10 cellular contexts compared by ENCODE assay signal in the genomic region with DNA sequence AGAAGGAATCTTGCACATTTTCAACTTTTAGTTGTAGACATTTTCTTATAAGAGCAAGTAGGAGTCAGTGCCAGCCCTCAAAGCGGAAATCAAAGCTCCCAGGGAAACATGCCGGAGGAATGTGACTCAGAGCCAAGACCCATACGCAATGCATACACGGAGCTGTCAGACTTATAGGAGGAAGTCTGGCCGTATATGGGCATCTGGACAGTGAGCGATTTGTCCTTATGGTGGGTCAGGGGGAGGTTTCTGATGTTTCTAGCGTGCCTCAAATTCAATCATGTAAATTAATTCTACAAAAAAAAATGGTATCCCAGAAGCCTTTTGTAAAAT. TPM values are rescaled to one million over a fixed set of nuclear protein-coding genes. Genes with fewer than 3 reads are reported as not detected.
DNase-seq lines count a peak whose midpoint lies in the region; ATAC-seq, FAIRE-seq and TF ChIP-seq lines count a peak whose summit lies in the region.
"Had no signal": no experiment of that assay in that cellular context is flagged by ENCODE, and none has a peak within 500 bp of the region (broad histone marks: within the 10 kb centered on the region; RNA-seq: fewer than 3 reads in every experiment).

No MANE protein-coding gene starts in this region.

- H2BK12ac ChIP-seq in mesenchymal stem cell (ENCODE audit: low read length in 2 of 2), result no peak overlapping the region

- no peak overlapping the region for H2AFZ ChIP-seq in mesenchymal stem cell (ENCODE audit: low read depth, low read length)

- H3K18ac ChIP-seq in mesenchymal stem cell (ENCODE audit: low read depth in 1 of 2, low read length in 2 of 2), result no peak overlapping the region

- no peak overlapping the region for H3K14ac ChIP-seq in mesenchymal stem cell (ENCODE audit: low read length in 2 of 2)

- no peak overlapping the region for H3K4me2 ChIP-seq in mesenchymal stem cell (ENCODE audit: low read length, poor library complexity, severe bottlenecking)

- H3K27ac ChIP-seq in mesenchymal stem cell (ENCODE audit: low read length, poor library complexity, severe bottlenecking), result peak overlapping the region; percentile 97
- H3K27ac ChIP-seq in suprapubic skin, result no peak overlapping the region

- no peaks in the 10 kb centered on the region for H3K79me1 ChIP-seq in mesenchymal stem cell (replicated peaks; ENCODE audit: low read length, poor library complexity, severe bottlenecking)

- DNase-seq in SIG-M5 treated with dmso at 0.1 percent for 504 hours (lab: John Stamatoyannopoulos, UW; ENCODE audit: unreplicated experiment), result peak; percentile 36
- no peak for DNase-seq in SIG-M5 (lab: John Stamatoyannopoulos, UW)
- peak; percentile 100 for DNase-seq in choroid plexus epithelial cell (ENCODE audit: low read depth)
- peak; percentile 95 for DNase-seq in mesenchymal stem cell
- DNase-seq in urothelium cell line (ENCODE audit: low spot score), result peak; percentile 75
- no peak for DNase-seq in suprapubic skin (ENCODE audit: low spot score in 2 of 2)
- DNase-seq in frontal cortex (ENCODE audit: low spot score in 2 of 2), result no peak
- DNase-seq: NCI-H1930 had no signal

- WGBS in mesenchymal stem cell, result 4% methylated on average over 4 of the region's 7 CpGs
- 46% methylated on average over 7 of the region's 7 CpGs for WGBS in suprapubic skin

- H4K91ac ChIP-seq in mesenchymal stem cell (ENCODE audit: low read length), result no peak overlapping the region

- H3K4me3 ChIP-seq in choroid plexus epithelial cell (ENCODE audit: low read depth, low read length), result no peak overlapping the region
- no peak overlapping the region for H3K4me3 ChIP-seq in mesenchymal stem cell (ENCODE audit: insufficient read depth in 1 of 2, low read depth in 1 of 2, low read length in 2 of 2)
- H3K4me3 ChIP-seq in suprapubic skin, result no peak overlapping the region

- H3K4ac ChIP-seq in mesenchymal stem cell (ENCODE audit: low read depth in 1 of 2, low read length in 2 of 2), result no peak overlapping the region

- H2BK120ac ChIP-seq in mesenchymal stem cell (ENCODE audit: low read depth, low read length), result no peak overlapping the region

- H2AK5ac ChIP-seq in mesenchymal stem cell (ENCODE audit: low read length, severe bottlenecking), result no peak overlapping the region

- H3K9me3 ChIP-seq in mesenchymal stem cell (ENCODE audit: control insufficient read depth, low read length) (no peaks in the 10 kb centered on the region), suprapubic skin (no peaks in the 10 kb centered on the region)

- H3K36me3 ChIP-seq in mesenchymal stem cell (ENCODE audit: control insufficient read depth in 1 of 2, insufficient read depth in 2 of 2, low read depth in 1 of 2, low read length in 2 of 2), result peaks cover 0 to 11% of the 10 kb centered on the region in 2 experiments
- no peaks in the 10 kb centered on the region for H3K36me3 ChIP-seq in suprapubic skin

- no peak overlapping the region for H2BK15ac ChIP-seq in mesenchymal stem cell (ENCODE audit: low read depth, poor library complexity, severe bottlenecking)

- peak overlapping the region; percentile 13 for H3K9ac ChIP-seq in mesenchymal stem cell (ENCODE audit: low read length)

- H3K27me3 ChIP-seq in mesenchymal stem cell (ENCODE audit: control insufficient read depth in 1 of 2, insufficient read depth in 1 of 2, low read length in 2 of 2) (no peaks in the 10 kb centered on the region), suprapubic skin (no peaks in the 10 kb centered on the region)

- no peak for TF ChIP-seq POLR2A in suprapubic skin (IDR thresholded peaks at IDR 0.05)

- no peak for TF ChIP-seq CTCF in choroid plexus epithelial cell (conservative IDR thresholded peaks at IDR 0.05; ENCODE audit: low read depth, low read length)
- TF ChIP-seq CTCF in suprapubic skin (IDR thresholded peaks at IDR 0.05), result no peak

- H4K8ac ChIP-seq in mesenchymal stem cell (ENCODE audit: low read length), result no peak overlapping the region

- TF ChIP-seq EP300 in suprapubic skin (IDR thresholded peaks at IDR 0.05), result no peak

- no peak for ATAC-seq in HG03571 (IDR thresholded peaks at IDR 0.05; ENCODE audit: unreplicated experiment)
- ATAC-seq: natural killer cell treated with Interleukin-12 subunit alpha and Interleukin-12 subunit beta and Interleukin-15 and Interleukin-18, amount 100 ng/mL, for 72 hours had no signal

- peaks cover 4% of the 10 kb centered on the region for H3K4me1 ChIP-seq in mesenchymal stem cell (ENCODE audit: control insufficient read depth, insufficient read depth, low read depth, low read length)
- peaks cover 24% of the 10 kb centered on the region for H3K4me1 ChIP-seq in suprapubic skin

- FAIRE-seq in urothelium cell line (lab: Jason Lieb, UNC) (no peak), frontal cortex (lab: Jason Lieb, UNC) (no peak)

- H2BK5ac ChIP-seq in mesenchymal stem cell (ENCODE audit: low read depth, low read length, poor library complexity, severe bottlenecking), result peak overlapping the region; percentile 68

- H3K23ac ChIP-seq in mesenchymal stem cell (ENCODE audit: low read length in 2 of 2), result no peak overlapping the region

RNA-seq across cellular contexts. Expression of a gene that starts 3.6 kb away (rescaled TPM):
- 252 TPM for polyA plus RNA-seq in mesenchymal stem cell (2013, experiment 1 of 2)
- polyA plus RNA-seq in mesenchymal stem cell (2013, experiment 2 of 2), result 259 TPM
- total RNA-seq in suprapubic skin, result 100 to 1,000 TPM in 1 of 4 donors, 10 to 100 TPM in 3; 41.0 to 136 (median 78.6) TPM
- total RNA-seq in frontal cortex, result 4.1 TPM
- total RNA-seq: natural killer cell treated with Interleukin-12 subunit alpha and Interleukin-12 subunit beta and Interleukin-15 and Interleukin-18, amount 100 ng/mL, for 72 hours had no signal

Comparison
In these comparisons a context has a peak if more than half of its experiments do, and no peak if none do; other contexts are left out.
1. DNase-seq: peak in SIG-M5 treated with dmso at 0.1 percent for 504 hours (single experiment), choroid plexus epithelial cell (single experiment), mesenchymal stem cell (single experiment) and urothelium cell line (single experiment); none in SIG-M5 (single experiment), suprapubic skin (0 of 2) and frontal cortex (0 of 2).